24 cellular contexts compared by ENCODE assay signal in genomic region chr3:66073464-66074141, GRCh38. TPM values are rescaled to one million over a fixed set of nuclear protein-coding genes. Genes with fewer than 3 reads are reported as not detected.
"Had no signal": no experiment of that assay in that cellular context is flagged by ENCODE, and none has a peak within 500 bp of the region (broad histone marks: within the 10 kb centered on the region; RNA-seq: fewer than 3 reads in every experiment).

No MANE protein-coding gene starts in this region.

- H3K27ac Mint-ChIP-seq: activated CD4-positive, alpha-beta T cell treated with anti-CD3 and anti-CD28 coated beads, Interleukin-2, amount 10 ng/mL, durations not matched to agents 24 days and 14 days; activated CD8-positive, alpha-beta T cell treated with anti-CD3 and anti-CD28 coated beads for 36 hours; activated T-helper 2 cell treated with anti-CD3 and anti-CD28 coated beads, Interferon-gamma antibody, Interleukin-2, Interleukin-4, amounts not matched to agents 10 μg/mL and 5 μg/mL and 100 μg/mL, durations not matched to agents 14 hours and 24 hours and 36 hours; natural killer cell treated with Interleukin-12 subunit alpha and Interleukin-12 subunit beta and Interleukin-15 and Interleukin-18, amount 100 ng/mL, for 72 hours; stimulated activated naive CD8-positive, alpha-beta T cell treated with anti-CD3 and anti-CD28 coated beads, Interleukin-15, Interleukin-2, amounts not matched to agents 100 ng/mL and 50 ng/mL, for 24 hours had no signal

- H2AFZ ChIP-seq: parathyroid adenoma had no signal

- H3K4me3 ChIP-seq: coronary artery, gastrocnemius medialis, lower lobe of right lung, skin epidermis, suprapubic skin, transverse colon, vagina had no signal

- H3K27ac ChIP-seq: coronary artery, gastrocnemius medialis, lower lobe of right lung, parathyroid adenoma, skin epidermis, suprapubic skin, transverse colon, vagina had no signal

- ATAC-seq: activated CD8-positive, alpha-beta T cell treated with anti-CD3 and anti-CD28 coated beads for 36 hours; gastrocnemius medialis; lower lobe of right lung; natural killer cell treated with Interleukin-12 subunit alpha and Interleukin-12 subunit beta and Interleukin-15 and Interleukin-18, amount 100 ng/mL, for 72 hours; right cardiac atrium had no signal

- H3K27me3 ChIP-seq: gastrocnemius medialis, suprapubic skin, transverse colon, vagina had no signal

- H3K9me3 Mint-ChIP-seq: activated CD4-positive, alpha-beta T cell treated with anti-CD3 and anti-CD28 coated beads, Interleukin-2, amount 10 ng/mL, durations not matched to agents 24 days and 14 days had no signal

- H3K36me3 ChIP-seq: gastrocnemius medialis, lower lobe of right lung, suprapubic skin, transverse colon, vagina had no signal

- H3K4me1 ChIP-seq: gastrocnemius medialis, lower lobe of right lung, parathyroid adenoma, suprapubic skin, transverse colon, vagina had no signal

- H3K79me2 ChIP-seq: parathyroid adenoma had no signal

- H3K4me1 Mint-ChIP-seq: activated CD4-positive, alpha-beta T cell treated with anti-CD3 and anti-CD28 coated beads, Interleukin-2, amount 10 ng/mL, durations not matched to agents 24 days and 14 days; central memory CD8-positive, alpha-beta T cell had no signal

- DNase-seq: activated CD4-positive, alpha-beta T cell treated with anti-CD3 and anti-CD28 coated beads, Interleukin-2, amount 10 ng/mL, durations not matched to agents 24 days and 14 days; activated CD4-positive, CD25-positive, alpha-beta regulatory T cell; activated CD8-positive, alpha-beta T cell treated with anti-CD3 and anti-CD28 coated beads for 36 hours; activated naive CD4-positive, alpha-beta T cell treated with Interleukin-2 at 50 U/mL for 16 hours; activated T-cell treated with anti-CD3 and anti-CD28 coated beads, Interleukin-2, amount 50 U/mL, for 1 hour; aorta; erythroblast; gastrocnemius medialis; head of caudate nucleus; lower lobe of right lung; right cardiac atrium; stimulated activated CD4-positive, alpha-beta T cell treated with anti-CD3 and anti-CD28 coated beads, Interleukin-2, amount 100 ng/mL, for 48 hours; T-helper 1 cell; T1000; transverse colon had no signal

- H3K36me3 Mint-ChIP-seq: natural killer cell treated with Interleukin-12 subunit alpha and Interleukin-12 subunit beta and Interleukin-15 and Interleukin-18, amount 100 ng/mL, for 72 hours had no signal

- H3K4me3 Mint-ChIP-seq: activated CD4-positive, alpha-beta T cell treated with anti-CD3 and anti-CD28 coated beads, Interleukin-2, amount 10 ng/mL, durations not matched to agents 24 days and 14 days; activated CD8-positive, alpha-beta T cell treated with anti-CD3 and anti-CD28 coated beads for 36 hours; central memory CD8-positive, alpha-beta T cell; natural killer cell treated with Interleukin-12 subunit alpha and Interleukin-12 subunit beta and Interleukin-15 and Interleukin-18, amount 100 ng/mL, for 72 hours; stimulated activated naive CD8-positive, alpha-beta T cell treated with anti-CD3 and anti-CD28 coated beads, Interleukin-15, Interleukin-2, amounts not matched to agents 100 ng/mL and 50 ng/mL, for 24 hours had no signal

- H3K27me3 Mint-ChIP-seq: activated CD4-positive, alpha-beta T cell treated with anti-CD3 and anti-CD28 coated beads, Interleukin-2, amount 10 ng/mL, durations not matched to agents 24 days and 14 days; central memory CD8-positive, alpha-beta T cell; stimulated activated naive CD8-positive, alpha-beta T cell treated with anti-CD3 and anti-CD28 coated beads, Interleukin-15, Interleukin-2, amounts not matched to agents 100 ng/mL and 50 ng/mL, for 24 hours had no signal

RNA-seq across cellular contexts. Expression of gene MAGI1, which starts 34.9 kb away (rescaled TPM):
- total RNA-seq: natural killer cell treated with Interleukin-12 subunit alpha and Interleukin-12 subunit beta and Interleukin-15 and Interleukin-18, amount 100 ng/mL, for 72 hours had no signal
